ENCODE assay signal across 8 cellular contexts in the genomic region with DNA sequence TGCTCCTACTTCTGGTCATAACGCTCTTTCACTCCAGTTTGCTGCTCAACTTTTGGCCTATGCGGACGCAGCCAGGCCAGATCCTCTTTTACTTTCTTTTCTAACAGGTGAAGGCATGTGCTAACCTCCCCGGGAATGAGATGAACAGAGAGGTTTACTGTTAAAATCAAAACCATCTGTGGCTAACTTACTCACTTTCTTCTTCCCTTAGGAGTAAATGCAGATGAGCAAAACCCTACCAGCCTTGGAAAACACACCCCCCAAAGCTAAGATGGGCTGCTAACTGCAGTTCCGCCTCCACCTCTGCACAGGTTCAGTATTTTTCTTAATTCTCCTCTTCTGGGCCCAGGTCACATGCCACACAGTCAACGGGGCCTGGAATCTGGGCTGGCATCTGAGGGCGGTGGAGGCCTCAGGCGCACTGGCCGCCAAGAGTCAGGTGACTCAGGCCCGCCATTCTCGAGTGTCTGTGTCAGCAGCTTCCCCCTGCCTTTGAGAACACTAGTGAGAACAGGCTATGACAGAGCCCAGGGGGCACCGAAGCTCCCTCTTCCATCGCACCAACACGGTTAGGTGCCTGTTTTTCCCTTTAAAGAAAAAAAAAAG. TPM values are rescaled to one million over a fixed set of nuclear protein-coding genes. Genes with fewer than 3 reads are reported as not detected.
A peak's percentile ranks its signal among the peaks of the same experiment; 100 is the strongest.
DNase-seq lines count a peak whose midpoint lies in the region; ATAC-seq lines count a peak whose summit lies in the region.

No MANE protein-coding gene starts in this region.

- DNase-seq in activated CD4-positive, alpha-beta T cell treated with anti-CD3 and anti-CD28 coated beads, Interleukin-2, amount 50 U/mL, for 1 hour = peak; percentile 61
- peak; percentile 77 for DNase-seq in renal cortical epithelial cell (ENCODE audit: low read depth)
- no peak for DNase-seq in DMS 273 treated with DMSO at 0.1 percent for 48 hours (lab: John Stamatoyannopoulos, UW)
- DNase-seq in COLO668 (lab: John Stamatoyannopoulos, UW; ENCODE audit: unreplicated experiment) = no peak
- no peak for DNase-seq in SK-N-DZ (ENCODE audit: low spot score)

- ATAC-seq in GM18858 (IDR thresholded peaks at IDR 0.05; ENCODE audit: unreplicated experiment) = peak; percentile 67
- ATAC-seq in HG03045 (IDR thresholded peaks at IDR 0.05; ENCODE audit: unreplicated experiment) = peak; percentile 68
- peak; percentile 59 for ATAC-seq in esophagus mucosa

RNA-seq across cellular contexts. Expression of a gene that starts 11.1 kb away (rescaled TPM):
- total RNA-seq in esophagus mucosa (24.9 TPM), renal cortical epithelial cell (15.5 and 20.4 TPM in 2 replicates)
- 17.1 and 21.9 TPM in 2 replicates for polyA plus RNA-seq in SK-N-DZ (2014; cell fraction: cytosol; rRNA removed)
- 15.9 and 19.3 TPM in 2 replicates for polyA plus RNA-seq in SK-N-DZ (2014; cell fraction: nucleus; rRNA removed)

RNA-seq across cellular contexts. Expression of a gene that starts 58.7 kb away (rescaled TPM):
- total RNA-seq in esophagus mucosa (10.0 TPM), renal cortical epithelial cell (15.7 and 19.4 TPM in 2 replicates)
- 29.8 and 54.8 TPM in 2 replicates for polyA plus RNA-seq in SK-N-DZ (2014; cell fraction: cytosol; rRNA removed)
- polyA plus RNA-seq in SK-N-DZ (2014; cell fraction: nucleus; rRNA removed) = 32.6 and 35.2 TPM in 2 replicates

Comparison
In these comparisons a context has a peak if more than half of its experiments do, and no peak if none do; other contexts are left out.
1. DNase-seq: peak in activated CD4-positive, alpha-beta T cell treated with anti-CD3 and anti-CD28 coated beads, Interleukin-2, amount 50 U/mL, for 1 hour (single experiment) and renal cortical epithelial cell (single experiment); none in DMS 273 treated with DMSO at 0.1 percent for 48 hours (single experiment), COLO668 (single experiment) and SK-N-DZ (single experiment).
2. Peak in every context shown above with its lines, with median percentiles within 50 percentile points of each other: ATAC-seq.